Comparison of ENCODE assay signal across 16 cellular contexts in the genomic region with DNA sequence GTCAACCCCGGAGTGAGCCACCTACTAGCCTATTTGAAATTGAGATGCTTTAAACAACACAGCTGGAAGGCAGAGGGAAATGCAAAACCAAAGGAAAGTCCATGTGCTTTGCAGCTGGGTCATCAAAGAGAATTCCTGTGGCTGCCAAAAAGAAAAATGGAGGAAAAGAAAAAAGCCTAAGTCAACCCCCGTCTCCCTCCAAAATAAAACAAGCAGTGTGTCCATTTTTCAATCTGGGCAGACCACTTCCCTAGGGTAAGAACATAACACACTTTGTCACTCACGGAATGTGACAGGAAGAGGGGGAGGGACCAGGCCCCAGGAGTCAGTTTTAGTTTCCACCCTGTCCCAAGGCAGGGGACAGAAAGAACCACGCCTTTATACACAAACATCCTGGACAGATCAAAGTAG. TPM values are rescaled to one million over a fixed set of nuclear protein-coding genes. Genes with fewer than 3 reads are reported as not detected.
A peak's percentile ranks its signal among the peaks of the same experiment; 100 is the strongest.
DNase-seq lines count a peak whose midpoint lies in the region; ATAC-seq lines count a peak whose summit lies in the region.
"Had no signal": no experiment of that assay in that cellular context is flagged by ENCODE, and none has a peak within 500 bp of the region (broad histone marks: within the 10 kb centered on the region; RNA-seq: fewer than 3 reads in every experiment).

No MANE protein-coding gene starts in this region.

- H2AFZ ChIP-seq in neuronal stem cell (ENCODE audit: low read length), result no peak overlapping the region

- peak; percentile 59 for DNase-seq in EH (ENCODE audit: low read depth)
- peak; percentile 31 for DNase-seq in adipocyte (ENCODE audit: low read depth)
- DNase-seq in fibroblast of gingiva (ENCODE audit: low read depth), result peak; percentile 70
- peak; percentile 50 for DNase-seq in myocyte (ENCODE audit: low read depth)
- DNase-seq in hippocampal formation (lab: John Stamatoyannopoulos, UW), result no peak
- DNase-seq in neuronal stem cell (ENCODE audit: low spot score), result no peak
- DNase-seq in NCI-H1105 (lab: John Stamatoyannopoulos, UW), result no peak
- DNase-seq: activated CD4-positive, alpha-beta T cell treated with anti-CD3 and anti-CD28 coated beads for 48 hours; AML-193; effector CD8-positive, alpha-beta T cell; HCEC 1CT; NCI-H1694; NCI-H446; stimulated activated CD4-positive, alpha-beta T cell treated with anti-CD3 and anti-CD28 coated beads, Interleukin-4, amount 100 ng/mL, for 24 hours; stimulated activated CD8-positive, alpha-beta memory T cell treated with anti-CD3 and anti-CD28 coated beads, Interleukin-4, amount 100 ng/mL, for 48 hours had no signal

- H3K9ac ChIP-seq in adipocyte (ENCODE audit: low read length) (no peak overlapping the region), neuronal stem cell (ENCODE audit: low read depth, low read length, poor library complexity) (no peak overlapping the region)

- H2AK5ac ChIP-seq in neuronal stem cell (ENCODE audit: low read depth, low read length), result no peak overlapping the region

- no peak overlapping the region for H3K18ac ChIP-seq in neuronal stem cell (ENCODE audit: low read length)

- H3K9me3 ChIP-seq in adipocyte (ENCODE audit: control insufficient read depth, low read length) (no peaks in the 10 kb centered on the region), neuronal stem cell (replicated peaks in 1 of 2; ENCODE audit: control insufficient read depth in 2 of 2, insufficient read depth in 1 of 2, low read depth in 1 of 2, low read length in 2 of 2) (peaks cover 0 to 8% of the 10 kb centered on the region in 2 donors)

- no peak overlapping the region for H3K4ac ChIP-seq in neuronal stem cell (ENCODE audit: low read length)

- no peak overlapping the region for H3K23ac ChIP-seq in neuronal stem cell (ENCODE audit: low read depth, low read length, poor library complexity)

- no peak overlapping the region for H3K14ac ChIP-seq in neuronal stem cell (ENCODE audit: low read length)

- H3K4me3 ChIP-seq in adipocyte (ENCODE audit: low read length) (no peak overlapping the region), neuronal stem cell (ENCODE audit: low read length in 2 of 2) (no peak overlapping the region)

- H4K91ac ChIP-seq in neuronal stem cell (ENCODE audit: low read depth, low read length, poor library complexity), result no peak overlapping the region

- no peak overlapping the region for H2BK12ac ChIP-seq in neuronal stem cell (ENCODE audit: low read length)

- H3K4me2 ChIP-seq in neuronal stem cell (ENCODE audit: insufficient read depth, low read length, poor library complexity, severe bottlenecking), result no peak overlapping the region

- H2BK120ac ChIP-seq in neuronal stem cell (ENCODE audit: low read depth, low read length), result no peak overlapping the region

- H3K27me3 ChIP-seq in adipocyte (replicated peaks; ENCODE audit: control insufficient read depth, insufficient read depth, low read length) (no peaks in the 10 kb centered on the region), neuronal stem cell (ENCODE audit: control insufficient read depth in 3 of 3, insufficient read depth in 3 of 3, low read depth in 1 of 3, low read length in 3 of 3) (no peaks in the 10 kb centered on the region)

- no peak overlapping the region for H3K27ac ChIP-seq in neuronal stem cell (replicated peaks; ENCODE audit: low read length)

- H3K4me1 ChIP-seq in adipocyte (ENCODE audit: control insufficient read depth, insufficient read depth, low read length) (peaks cover 35% of the 10 kb centered on the region), neuronal stem cell (ENCODE audit: control insufficient read depth in 2 of 2, insufficient read depth in 1 of 2, low read depth in 1 of 2, low read length in 2 of 2) (peaks cover 6 to 17% of the 10 kb centered on the region in 2 donors)

- H2BK15ac ChIP-seq in neuronal stem cell (ENCODE audit: low read length), result no peak overlapping the region

- WGBS in neuronal stem cell (ENCODE audit: extremely low coverage in 2 of 2, insufficient read length in 2 of 2, insufficient replicate concordance in 1 of 2), 2 donors, result no CpG with 5 or more reads among the region's 4 CpGs

- ATAC-seq in HG03139 (IDR thresholded peaks at IDR 0.05; ENCODE audit: unreplicated experiment), result no peak

- H3K36me3 ChIP-seq in adipocyte (ENCODE audit: control insufficient read depth, insufficient read depth, low read length, severe bottlenecking), result peaks cover 52% of the 10 kb centered on the region
- H3K36me3 ChIP-seq in neuronal stem cell (replicated peaks in 1 of 2; ENCODE audit: control insufficient read depth in 2 of 2, insufficient read depth in 2 of 2, low read length in 2 of 2), result peaks cover 0 to 60% of the 10 kb centered on the region in 2 donors

- H4K8ac ChIP-seq in neuronal stem cell (ENCODE audit: low read depth, low read length), result no peak overlapping the region

- H3K79me1 ChIP-seq in neuronal stem cell (ENCODE audit: low read depth, low read length), result no peaks in the 10 kb centered on the region

- no peak overlapping the region for H2BK5ac ChIP-seq in neuronal stem cell (ENCODE audit: low read length)

RNA-seq across cellular contexts. Expression of gene PXDC1, which starts 29.3 kb away (rescaled TPM):
- total RNA-seq in myocyte, result 42.2 and 69.7 TPM in 2 replicates
- 112 TPM for polyA plus RNA-seq in myocyte (2012)
- 4.4 TPM for polyA plus RNA-seq in neuronal stem cell (2013, experiment 1 of 2)
- polyA plus RNA-seq in neuronal stem cell (2013, experiment 2 of 2), result 4.7 TPM

Comparison
In these comparisons a context has a peak if more than half of its experiments do, and no peak if none do; other contexts are left out.
1. DNase-seq: peak in EH (single experiment), adipocyte (single experiment), fibroblast of gingiva (single experiment) and myocyte (single experiment); none in hippocampal formation (0 of 2), neuronal stem cell (single experiment) and NCI-H1105 (single experiment).